ENCODE assay signal across 12 cellular contexts in the genomic region with DNA sequence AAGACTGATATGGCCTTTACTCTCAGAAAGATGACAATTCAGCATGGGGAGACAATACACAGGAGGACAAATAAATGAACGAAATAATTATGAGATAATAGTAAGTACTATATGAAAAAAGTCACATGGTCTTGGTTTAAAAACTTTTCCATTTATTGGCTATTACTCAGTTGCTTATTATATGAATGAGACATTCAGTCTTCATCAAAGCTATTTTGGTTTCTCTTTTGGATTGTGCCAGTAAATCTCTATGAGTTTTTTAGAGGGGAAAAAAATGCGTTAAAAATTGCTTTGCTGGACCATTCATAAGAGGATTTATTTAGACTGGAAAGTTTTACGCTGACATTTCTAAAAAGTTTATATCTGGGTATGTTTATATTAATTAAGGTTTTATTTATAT.
DNase-seq lines count a peak whose midpoint lies in the region; ATAC-seq and TF ChIP-seq lines count a peak whose summit lies in the region.
"Had no signal": no experiment of that assay in that cellular context is flagged by ENCODE, and none has a peak within 500 bp of the region (broad histone marks: within the 10 kb centered on the region; RNA-seq: fewer than 3 reads in every experiment).

No MANE protein-coding gene starts in this region.

- ATAC-seq in SK-N-SH treated with all-trans-retinoic acid at 6 μM for 48 hours: no peak
- ATAC-seq in left lung: no peak
- ATAC-seq in HG02885 (IDR thresholded peaks at IDR 0.05; ENCODE audit: poor library complexity, unreplicated experiment): no peak
- no peak for ATAC-seq in stimulated activated effector memory CD8-positive, alpha-beta T cell treated with anti-CD3 and anti-CD28 coated beads, Interleukin-12 subunit alpha, Interleukin-12 subunit beta, amount 100 ng/mL, for 72 hours

- TF ChIP-seq POLR2A in spleen (IDR thresholded peaks at IDR 0.05): no peak

- H3K4me3 Mint-ChIP-seq in stimulated activated effector memory CD8-positive, alpha-beta T cell treated with anti-CD3 and anti-CD28 coated beads, Interleukin-12 subunit alpha, Interleukin-12 subunit beta, amount 100 ng/mL, for 72 hours: no peak overlapping the region

- TF ChIP-seq CTCF in left lung (IDR thresholded peaks at IDR 0.05) (no peak), spleen (IDR thresholded peaks at IDR 0.05 in 8 of 11, conservative IDR thresholded peaks at IDR 0.05 in 3 of 11) (no peak)

- WGBS in spleen, 5 donors: 53 to 61% (median 57%) methylated on average over 3 of the region's 3 CpGs

- H3K4me1 Mint-ChIP-seq in stimulated activated effector memory CD8-positive, alpha-beta T cell treated with anti-CD3 and anti-CD28 coated beads, Interleukin-12 subunit alpha, Interleukin-12 subunit beta, amount 100 ng/mL, for 72 hours: peaks cover 48% of the 10 kb centered on the region

- H3K9me3 ChIP-seq in left lung (no peaks in the 10 kb centered on the region), spleen (no peaks in the 10 kb centered on the region)

- intact Hi-C loops in left lung (cut with DNase I): loop anchor here in 1 of 2 donors (10.0 kb wide), 1 partner anchor 59 kb away; no protein-coding TSS in a partner anchor
- intact Hi-C loops in spleen (cut with DNase I; ENCODE audit: low total_unique reads): no loop called here

- H3K4me1 ChIP-seq in left lung: peaks cover 37 to 70% of the 10 kb centered on the region in 2 donors
- peaks cover 20 to 84% (median 48%) of the 10 kb centered on the region in 6 donors for H3K4me1 ChIP-seq in spleen

- H3K36me3 ChIP-seq in left lung (no peaks in the 10 kb centered on the region), spleen (no peaks in the 10 kb centered on the region)
- H3K36me3 ChIP-seq: WERI-Rb-1 had no signal

- no peaks in the 10 kb centered on the region for H3K9me3 Mint-ChIP-seq in stimulated activated effector memory CD8-positive, alpha-beta T cell treated with anti-CD3 and anti-CD28 coated beads, Interleukin-12 subunit alpha, Interleukin-12 subunit beta, amount 100 ng/mL, for 72 hours

- H3K36me3 Mint-ChIP-seq in stimulated activated effector memory CD8-positive, alpha-beta T cell treated with anti-CD3 and anti-CD28 coated beads, Interleukin-12 subunit alpha, Interleukin-12 subunit beta, amount 100 ng/mL, for 72 hours: no peaks in the 10 kb centered on the region

- H3K27ac Mint-ChIP-seq in stimulated activated effector memory CD8-positive, alpha-beta T cell treated with anti-CD3 and anti-CD28 coated beads, Interleukin-12 subunit alpha, Interleukin-12 subunit beta, amount 100 ng/mL, for 72 hours: no peak overlapping the region

- H3K4me3 ChIP-seq in left lung (no peak overlapping the region), spleen (no peak overlapping the region)

- H3K27me3 ChIP-seq in left lung: no peaks in the 10 kb centered on the region
- no peaks in the 10 kb centered on the region for H3K27me3 ChIP-seq in spleen (replicated peaks in 1 of 7)

- DNase-seq in COLO829 (ENCODE audit: low spot score) (peak; percentile 50), left lung (no peak), spleen (no peak), cerebellar cortex (ENCODE audit: low spot score) (no peak)
- no peak for DNase-seq in activated naive CD4-positive, alpha-beta T cell treated with anti-CD3 and anti-CD28 coated beads, Interleukin-2, amount 50 U/mL, for 16 hours
- DNase-seq in stimulated activated effector memory CD8-positive, alpha-beta T cell treated with anti-CD3 and anti-CD28 coated beads, Interleukin-12 subunit alpha, Interleukin-12 subunit beta, amount 100 ng/mL, for 72 hours (ENCODE audit: low spot score in 2 of 2): no peak
- DNase-seq: anterior cingulate cortex, NCI-H1694, NCI-H510A, WERI-Rb-1 had no signal

- H3K27ac ChIP-seq in left lung (peak overlapping the region; percentile 75 to 87), spleen (peak overlapping the region in 7 of 8 donors; percentile 12 to 72 (median 36))
- H3K27ac ChIP-seq: WERI-Rb-1 had no signal

TF ChIP-seq in SK-N-SH treated with all-trans-retinoic acid at 6 μM for 48 hours, 23 proteins besides CTCF, POLR2A, EP300 and RAD21:
- TF ChIP-seq SNAI2 (CRISPR knock-in tag; IDR thresholded peaks at IDR 0.05) (0 out of 2 replicates have a peak, but pooled peaks have one; percentile 43), ZNF565 (CRISPR knock-in tag; conservative IDR thresholded peaks at IDR 0.05; ENCODE audit: low read depth) (no peak), BACH2 (CRISPR knock-in tag; IDR thresholded peaks at IDR 0.05; ENCODE audit: borderline replicate concordance) (no peak), ISL1 (CRISPR knock-in tag; IDR thresholded peaks at IDR 0.05) (peak; percentile 71), ZFP3 (CRISPR knock-in tag; IDR thresholded peaks at IDR 0.05) (no peak), ARNTL (CRISPR knock-in tag; IDR thresholded peaks at IDR 0.05; ENCODE audit: borderline replicate concordance, low read depth) (no peak), RARB (CRISPR knock-in tag; IDR thresholded peaks at IDR 0.05) (no peak)
- TF ChIP-seq, protein P1, sequence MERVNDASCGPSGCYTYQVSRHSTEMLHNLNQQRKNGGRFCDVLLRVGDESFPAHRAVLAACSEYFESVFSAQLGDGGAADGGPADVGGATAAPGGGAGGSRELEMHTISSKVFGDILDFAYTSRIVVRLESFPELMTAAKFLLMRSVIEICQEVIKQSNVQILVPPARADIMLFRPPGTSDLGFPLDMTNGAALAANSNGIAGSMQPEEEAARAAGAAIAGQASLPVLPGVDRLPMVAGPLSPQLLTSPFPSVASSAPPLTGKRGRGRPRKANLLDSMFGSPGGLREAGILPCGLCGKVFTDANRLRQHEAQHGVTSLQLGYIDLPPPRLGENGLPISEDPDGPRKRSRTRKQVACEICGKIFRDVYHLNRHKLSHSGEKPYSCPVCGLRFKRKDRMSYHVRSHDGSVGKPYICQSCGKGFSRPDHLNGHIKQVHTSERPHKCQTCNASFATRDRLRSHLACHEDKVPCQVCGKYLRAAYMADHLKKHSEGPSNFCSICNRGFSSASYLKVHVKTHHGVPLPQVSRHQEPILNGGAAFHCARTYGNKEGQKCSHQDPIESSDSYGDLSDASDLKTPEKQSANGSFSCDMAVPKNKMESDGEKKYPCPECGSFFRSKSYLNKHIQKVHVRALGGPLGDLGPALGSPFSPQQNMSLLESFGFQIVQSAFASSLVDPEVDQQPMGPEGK (CRISPR knock-in tag; IDR thresholded peaks at IDR 0.05; ENCODE audit: borderline replicate concordance): no peak
- TF ChIP-seq, protein P2, sequence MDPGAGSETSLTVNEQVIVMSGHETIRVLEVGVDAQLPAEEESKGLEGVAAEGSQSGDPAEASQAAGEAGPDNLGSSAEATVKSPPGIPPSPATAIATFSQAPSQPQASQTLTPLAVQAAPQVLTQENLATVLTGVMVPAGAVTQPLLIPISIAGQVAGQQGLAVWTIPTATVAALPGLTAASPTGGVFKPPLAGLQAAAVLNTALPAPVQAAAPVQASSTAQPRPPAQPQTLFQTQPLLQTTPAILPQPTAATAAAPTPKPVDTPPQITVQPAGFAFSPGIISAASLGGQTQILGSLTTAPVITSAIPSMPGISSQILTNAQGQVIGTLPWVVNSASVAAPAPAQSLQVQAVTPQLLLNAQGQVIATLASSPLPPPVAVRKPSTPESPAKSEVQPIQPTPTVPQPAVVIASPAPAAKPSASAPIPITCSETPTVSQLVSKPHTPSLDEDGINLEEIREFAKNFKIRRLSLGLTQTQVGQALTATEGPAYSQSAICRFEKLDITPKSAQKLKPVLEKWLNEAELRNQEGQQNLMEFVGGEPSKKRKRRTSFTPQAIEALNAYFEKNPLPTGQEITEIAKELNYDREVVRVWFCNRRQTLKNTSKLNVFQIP (CRISPR knock-in tag; IDR thresholded peaks at IDR 0.05; ENCODE audit: borderline replicate concordance, low read depth): peak; percentile 56; the same call in 1 of the 2 replicates
- TF ChIP-seq, protein P3, sequence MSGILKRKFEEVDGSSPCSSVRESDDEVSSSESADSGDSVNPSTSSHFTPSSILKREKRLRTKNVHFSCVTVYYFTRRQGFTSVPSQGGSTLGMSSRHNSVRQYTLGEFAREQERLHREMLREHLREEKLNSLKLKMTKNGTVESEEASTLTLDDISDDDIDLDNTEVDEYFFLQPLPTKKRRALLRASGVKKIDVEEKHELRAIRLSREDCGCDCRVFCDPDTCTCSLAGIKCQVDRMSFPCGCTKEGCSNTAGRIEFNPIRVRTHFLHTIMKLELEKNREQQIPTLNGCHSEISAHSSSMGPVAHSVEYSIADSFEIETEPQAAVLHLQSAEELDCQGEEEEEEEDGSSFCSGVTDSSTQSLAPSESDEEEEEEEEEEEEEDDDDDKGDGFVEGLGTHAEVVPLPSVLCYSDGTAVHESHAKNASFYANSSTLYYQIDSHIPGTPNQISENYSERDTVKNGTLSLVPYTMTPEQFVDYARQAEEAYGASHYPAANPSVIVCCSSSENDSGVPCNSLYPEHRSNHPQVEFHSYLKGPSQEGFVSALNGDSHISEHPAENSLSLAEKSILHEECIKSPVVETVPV (CRISPR knock-in tag; IDR thresholded peaks at IDR 0.05): no peak
